ENCODE assay signal across 1 cellular context in the genomic region with DNA sequence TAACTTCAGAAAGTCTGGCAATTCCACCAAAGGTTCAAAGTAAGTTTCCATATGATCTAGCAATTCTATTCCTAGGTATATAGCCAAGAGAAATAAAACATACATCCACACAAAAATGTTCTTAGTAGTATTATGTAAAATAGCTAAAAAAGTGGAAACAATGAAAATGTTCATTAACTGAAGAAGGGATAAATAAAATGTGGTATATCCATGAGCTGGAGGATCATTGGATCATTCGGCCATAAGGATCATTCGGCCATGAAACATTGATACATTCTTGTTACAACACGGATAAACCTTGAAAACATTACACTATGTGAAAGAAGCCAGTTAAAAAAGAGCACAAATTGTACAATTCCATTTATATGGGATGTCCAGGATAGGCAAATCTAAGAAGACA.
TF ChIP-seq lines count a peak whose summit lies in the region.

No MANE protein-coding gene starts in this region.

TF ChIP-seq in SK-N-SH, 30 proteins besides CTCF, POLR2A, EP300 and RAD21 (continued from another document):
- TF ChIP-seq, protein P1, sequence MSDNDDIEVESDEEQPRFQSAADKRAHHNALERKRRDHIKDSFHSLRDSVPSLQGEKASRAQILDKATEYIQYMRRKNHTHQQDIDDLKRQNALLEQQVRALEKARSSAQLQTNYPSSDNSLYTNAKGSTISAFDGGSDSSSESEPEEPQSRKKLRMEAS (IDR thresholded peaks at IDR 0.05; ENCODE audit: low read depth), result no peak
- TF ChIP-seq MEF2A (IDR thresholded peaks at IDR 0.05; ENCODE audit: borderline replicate concordance, low read depth) (no peak), TEAD4 (IDR thresholded peaks at IDR 0.05; ENCODE audit: borderline replicate concordance, insufficient read depth) (no peak), NFIC (IDR thresholded peaks at IDR 0.05; ENCODE audit: borderline replicate concordance) (no peak), FOSL2 (IDR thresholded peaks at IDR 0.05; ENCODE audit: borderline replicate concordance, low read depth) (no peak), CHD2 (IDR thresholded peaks at IDR 0.05; ENCODE audit: low read length, partially characterized antibody) (no peak), RXRA (IDR thresholded peaks at IDR 0.05; ENCODE audit: borderline replicate concordance, low read depth) (no peak), FOXJ3 (CRISPR knock-in tag; IDR thresholded peaks at IDR 0.05) (no peak)
- TF ChIP-seq, protein P2, sequence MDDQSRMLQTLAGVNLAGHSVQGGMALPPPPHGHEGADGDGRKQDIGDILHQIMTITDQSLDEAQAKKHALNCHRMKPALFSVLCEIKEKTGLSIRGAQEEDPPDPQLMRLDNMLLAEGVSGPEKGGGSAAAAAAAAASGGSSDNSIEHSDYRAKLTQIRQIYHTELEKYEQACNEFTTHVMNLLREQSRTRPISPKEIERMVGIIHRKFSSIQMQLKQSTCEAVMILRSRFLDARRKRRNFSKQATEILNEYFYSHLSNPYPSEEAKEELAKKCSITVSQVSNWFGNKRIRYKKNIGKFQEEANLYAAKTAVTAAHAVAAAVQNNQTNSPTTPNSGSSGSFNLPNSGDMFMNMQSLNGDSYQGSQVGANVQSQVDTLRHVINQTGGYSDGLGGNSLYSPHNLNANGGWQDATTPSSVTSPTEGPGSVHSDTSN (IDR thresholded peaks at IDR 0.05), result no peak
- TF ChIP-seq, protein P3, sequence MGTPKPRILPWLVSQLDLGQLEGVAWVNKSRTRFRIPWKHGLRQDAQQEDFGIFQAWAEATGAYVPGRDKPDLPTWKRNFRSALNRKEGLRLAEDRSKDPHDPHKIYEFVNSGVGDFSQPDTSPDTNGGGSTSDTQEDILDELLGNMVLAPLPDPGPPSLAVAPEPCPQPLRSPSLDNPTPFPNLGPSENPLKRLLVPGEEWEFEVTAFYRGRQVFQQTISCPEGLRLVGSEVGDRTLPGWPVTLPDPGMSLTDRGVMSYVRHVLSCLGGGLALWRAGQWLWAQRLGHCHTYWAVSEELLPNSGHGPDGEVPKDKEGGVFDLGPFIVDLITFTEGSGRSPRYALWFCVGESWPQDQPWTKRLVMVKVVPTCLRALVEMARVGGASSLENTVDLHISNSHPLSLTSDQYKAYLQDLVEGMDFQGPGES (IDR thresholded peaks at IDR 0.05; ENCODE audit: low read depth, low read length), result no peak
